ENCODE assay signal across 12 cellular contexts in genomic region chr14:72715215-72715909, GRCh38.
DNase-seq lines count a peak whose midpoint lies in the region; ATAC-seq and TF ChIP-seq lines count a peak whose summit lies in the region.
"Had no signal": no experiment of that assay in that cellular context is flagged by ENCODE, and none has a peak within 500 bp of the region (broad histone marks: within the 10 kb centered on the region; RNA-seq: fewer than 3 reads in every experiment).

No MANE protein-coding gene starts in this region.

- H3K27me3 Mint-ChIP-seq in neural crest cell (ENCODE audit: low read depth) = no peaks in the 10 kb centered on the region
- H3K27me3 Mint-ChIP-seq in Caco-2 (ENCODE audit: insufficient read depth, unreplicated experiment) = peaks cover 17% of the 10 kb centered on the region
- H3K27me3 Mint-ChIP-seq: CD4-positive, alpha-beta memory T cell had no signal

- H3K4me3 Mint-ChIP-seq in neural crest cell = no peak overlapping the region
- no peak overlapping the region for H3K4me3 Mint-ChIP-seq in Caco-2 (ENCODE audit: unreplicated experiment)

- H3K36me3 Mint-ChIP-seq in neural crest cell (ENCODE audit: low read depth) = no peaks in the 10 kb centered on the region
- no peaks in the 10 kb centered on the region for H3K36me3 Mint-ChIP-seq in Caco-2 (ENCODE audit: insufficient read depth, unreplicated experiment)
- H3K36me3 Mint-ChIP-seq: CD4-positive, alpha-beta memory T cell had no signal

- H3K9me3 Mint-ChIP-seq in neural crest cell = no peaks in the 10 kb centered on the region
- H3K9me3 Mint-ChIP-seq in Caco-2 (ENCODE audit: unreplicated experiment) = no peaks in the 10 kb centered on the region
- H3K9me3 Mint-ChIP-seq: CD4-positive, alpha-beta memory T cell had no signal

- TF ChIP-seq EP300 in Ishikawa (IDR thresholded peaks at IDR 0.05; ENCODE audit: borderline replicate concordance) = no peak

- POLR2A ChIA-PET in Caco-2 (lab: Charles Lee) = no interaction called here

- no peak overlapping the region for H3K4me2 ChIP-seq in hepatocyte

- H3K4me3 ChIP-seq in Caco-2 (ENCODE audit: low read depth, low read length) (no peak overlapping the region), hepatocyte (no peak overlapping the region)
- H3K4me3 ChIP-seq: suprapubic skin had no signal

- intact Hi-C loops in Caco-2 (cut with micrococcal nuclease; ENCODE audit: unreplicated experiment) = no loop called here

- H3K27ac Mint-ChIP-seq in neural crest cell (ENCODE audit: unreplicated experiment) = peak overlapping the region; percentile 31
- H3K27ac Mint-ChIP-seq in Caco-2 (ENCODE audit: unreplicated experiment) = no peak overlapping the region

- H3K9me3 ChIP-seq in Caco-2 = no peaks in the 10 kb centered on the region
- no peaks in the 10 kb centered on the region for H3K9me3 ChIP-seq in hepatocyte (ENCODE audit: low read depth)
- H3K9me3 ChIP-seq: suprapubic skin had no signal

- peak; percentile 58 for DNase-seq in G401 (ENCODE audit: low spot score)
- no peak for DNase-seq in foreskin keratinocyte
- no peak for DNase-seq in neural crest cell (ENCODE audit: low read depth, low spot score)
- DNase-seq in Caco-2 = no peak
- no peak for DNase-seq in NCI-H1105 treated with DMSO at 0.1 percent for 48 hours (lab: John Stamatoyannopoulos, UW)
- no peak for DNase-seq in hepatocyte (ENCODE audit: low spot score)
- DNase-seq: CD4-positive, alpha-beta memory T cell; cortex of kidney; NCI-H146 had no signal

- H3K4me1 Mint-ChIP-seq in neural crest cell = peaks cover 17% of the 10 kb centered on the region
- no peaks in the 10 kb centered on the region for H3K4me1 Mint-ChIP-seq in Caco-2 (ENCODE audit: low read depth, unreplicated experiment)

- in situ Hi-C loops in G401 (cut with HindIII; ENCODE audit: low sequenced_read_pairs) = no loop called here

- TF ChIP-seq CTCF in foreskin keratinocyte (conservative IDR thresholded peaks at IDR 0.05) (no peak), neural crest cell (conservative IDR thresholded peaks at IDR 0.05) (no peak), Caco-2 (IDR thresholded peaks at IDR 0.05; ENCODE audit: insufficient read depth in 1 of 2, low read depth in 1 of 2, low read length in 1 of 2, severe bottlenecking in 1 of 2, unreplicated experiment in 1 of 2) (no peak), hepatocyte (IDR thresholded peaks at IDR 0.05; ENCODE audit: poor library complexity) (no peak)

- H3K4me1 ChIP-seq in foreskin keratinocyte (no peaks in the 10 kb centered on the region), Caco-2 (no peaks in the 10 kb centered on the region), hepatocyte (ENCODE audit: insufficient read depth) (no peaks in the 10 kb centered on the region)

- TF ChIP-seq RAD21 in Ishikawa (IDR thresholded peaks at IDR 0.05; ENCODE audit: low read depth) = no peak

- no peaks in the 10 kb centered on the region for H3K79me2 ChIP-seq in hepatocyte

- no peaks in the 10 kb centered on the region for H3K9me2 ChIP-seq in hepatocyte (replicated peaks; ENCODE audit: insufficient read depth)

- no peak overlapping the region for H2AFZ ChIP-seq in hepatocyte

- CTCF ChIA-PET in Caco-2 (lab: Charles Lee) = no interaction called here

- H3K27me3 ChIP-seq in foreskin keratinocyte (no peaks in the 10 kb centered on the region), Caco-2 (replicated peaks; ENCODE audit: control insufficient read depth, insufficient read depth, low read length) (no peaks in the 10 kb centered on the region; the same call in 1 of the 2 replicates), hepatocyte (no peaks in the 10 kb centered on the region)
- H3K27me3 ChIP-seq: suprapubic skin had no signal

- H4K20me1 ChIP-seq in hepatocyte (ENCODE audit: insufficient read depth, poor library complexity, severe bottlenecking) = no peaks in the 10 kb centered on the region

- no peak overlapping the region for H3K27ac ChIP-seq in foreskin keratinocyte
- H3K27ac ChIP-seq in hepatocyte = no peak overlapping the region
- H3K27ac ChIP-seq: suprapubic skin had no signal

- peak; percentile 17 for ATAC-seq in foreskin keratinocyte
- ATAC-seq in esophagus mucosa = no peak

- 79% methylated on average over 9 of the region's 9 CpGs for WGBS in hepatocyte (ENCODE audit: low lambda C conversion rate, missing lambda C conversion rate)

- H3K36me3 ChIP-seq in Caco-2 (ENCODE audit: control insufficient read depth, insufficient read depth, low read length) = no peaks in the 10 kb centered on the region
- H3K36me3 ChIP-seq in hepatocyte (replicated peaks; ENCODE audit: insufficient read depth, low read depth) = no peaks in the 10 kb centered on the region
- H3K36me3 ChIP-seq: suprapubic skin had no signal

- no TSS peak for BruUV-seq in Caco-2 (replicated peaks; lab: Mats Ljungman, UMichigan)

TF ChIP-seq in Ishikawa, 13 proteins besides CTCF, POLR2A, EP300 and RAD21:
- TF ChIP-seq REST (IDR thresholded peaks at IDR 0.05; ENCODE audit: low read depth) (no peak), EGR1 (IDR thresholded peaks at IDR 0.05) (0 out of 2 replicates have a peak, but pooled peaks have one; percentile 16), TAF1 (IDR thresholded peaks at IDR 0.05; ENCODE audit: low read depth) (no peak)
